In the genomic region with DNA sequence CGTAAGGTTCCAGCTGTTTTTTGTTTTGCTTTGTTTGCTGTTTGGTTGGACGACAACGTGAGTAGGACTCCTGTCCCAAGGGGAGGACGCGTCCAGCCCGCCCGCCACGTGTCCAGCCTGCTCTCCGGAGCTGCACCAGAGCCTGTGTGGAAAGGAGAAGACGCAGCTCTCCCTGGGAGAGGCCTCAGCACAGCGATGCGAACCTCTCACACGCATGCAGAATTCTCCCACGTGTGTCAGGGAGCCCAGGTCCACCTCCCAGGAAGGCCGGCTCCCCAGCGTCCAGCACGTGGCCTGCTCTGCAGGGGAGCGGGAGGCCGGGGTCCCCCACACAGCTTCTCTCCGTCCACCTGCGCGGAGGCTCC, we compare ENCODE assay signal across 21 cellular contexts. TPM values are rescaled to one million over a fixed set of nuclear protein-coding genes. Genes with fewer than 3 reads are reported as not detected.
DNase-seq lines count a peak whose midpoint lies in the region; ATAC-seq and TF ChIP-seq lines count a peak whose summit lies in the region.
"Had no signal": no experiment of that assay in that cellular context is flagged by ENCODE, and none has a peak within 500 bp of the region (broad histone marks: within the 10 kb centered on the region; RNA-seq: fewer than 3 reads in every experiment).

No MANE protein-coding gene starts in this region.

- H3K4me1 ChIP-seq in fibroblast of lung (ENCODE audit: control insufficient read depth, extremely low read depth, insufficient read depth, low read length), result peaks cover 2% of the 10 kb centered on the region

- no peaks in the 10 kb centered on the region for H3K36me3 ChIP-seq in fibroblast of lung (ENCODE audit: control insufficient read depth, insufficient read depth, low read length)

- peaks cover 43% of the 10 kb centered on the region for H3K4me1 Mint-ChIP-seq in activated CD8-positive, alpha-beta memory T cell treated with anti-CD3 and anti-CD28 coated beads, Interleukin-2, amount 10 ng/mL, durations not matched to agents 7 days and 5 days

- no peak overlapping the region for H3K4me3 Mint-ChIP-seq in activated CD8-positive, alpha-beta memory T cell treated with anti-CD3 and anti-CD28 coated beads, Interleukin-2, amount 10 ng/mL, durations not matched to agents 7 days and 5 days
- H3K4me3 Mint-ChIP-seq: activated CD4-positive, alpha-beta memory T cell treated with anti-CD3 and anti-CD28 coated beads, Interleukin-2, amount 10 ng/mL, durations not matched to agents 7 days and 5 days; activated naive CD4-positive, alpha-beta T cell treated with anti-CD3 and anti-CD28 coated beads, Interleukin-2, amount 50 U/mL, for 24 hours had no signal

- peaks cover 3% of the 10 kb centered on the region for H3K27me3 Mint-ChIP-seq in activated CD8-positive, alpha-beta memory T cell treated with anti-CD3 and anti-CD28 coated beads, Interleukin-2, amount 10 ng/mL, durations not matched to agents 7 days and 5 days
- H3K27me3 Mint-ChIP-seq: activated CD4-positive, alpha-beta memory T cell treated with anti-CD3 and anti-CD28 coated beads, Interleukin-2, amount 10 ng/mL, durations not matched to agents 7 days and 5 days; activated naive CD4-positive, alpha-beta T cell treated with anti-CD3 and anti-CD28 coated beads, Interleukin-2, amount 50 U/mL, for 24 hours; progenitor cell of endocrine pancreas had no signal

- ATAC-seq in activated CD8-positive, alpha-beta memory T cell treated with anti-CD3 and anti-CD28 coated beads, Interleukin-2, amount 10 ng/mL, durations not matched to agents 7 days and 5 days, result no peak
- ATAC-seq in HG02610 (IDR thresholded peaks at IDR 0.05; ENCODE audit: unreplicated experiment) (no peak), GM21619 (IDR thresholded peaks at IDR 0.05; ENCODE audit: unreplicated experiment) (no peak)
- ATAC-seq: stimulated activated naive CD8-positive, alpha-beta T cell treated with anti-CD3 and anti-CD28 coated beads, Interleukin-15, Interleukin-2, amounts not matched to agents 100 U/mL and 50 U/mL, for 24 hours had no signal

- H3K27me3 ChIP-seq in fibroblast of lung (ENCODE audit: control insufficient read depth, insufficient read depth, low read length), result no peaks in the 10 kb centered on the region

- peaks cover 6% of the 10 kb centered on the region for H3K9me3 Mint-ChIP-seq in activated CD8-positive, alpha-beta memory T cell treated with anti-CD3 and anti-CD28 coated beads, Interleukin-2, amount 10 ng/mL, durations not matched to agents 7 days and 5 days (ENCODE audit: low read depth)
- H3K9me3 Mint-ChIP-seq: activated naive CD4-positive, alpha-beta T cell treated with anti-CD3 and anti-CD28 coated beads, Interleukin-2, amount 50 U/mL, for 24 hours; CD4-positive, CD25-positive, alpha-beta regulatory T cell had no signal

- no peaks in the 10 kb centered on the region for H3K9me3 ChIP-seq in fibroblast of lung (ENCODE audit: control insufficient read depth, insufficient read depth, low read depth, low read length)

- H4K20me1 ChIP-seq in fibroblast of lung (ENCODE audit: control insufficient read depth, extremely low read depth, insufficient read depth, low read length), result no peaks in the 10 kb centered on the region

- H3K4me3 ChIP-seq in fibroblast of lung (replicated peaks in 1 of 4; ENCODE audit: control extremely low read depth in 1 of 4, insufficient read depth in 1 of 4, low read depth in 3 of 4, low read length in 4 of 4) (no peak overlapping the region), skin epidermis (no peak overlapping the region)
- H3K4me3 ChIP-seq: coronary artery had no signal

- no peak for DNase-seq in activated CD8-positive, alpha-beta memory T cell treated with anti-CD3 and anti-CD28 coated beads, Interleukin-2, amount 10 ng/mL, durations not matched to agents 7 days and 5 days
- DNase-seq in activated CD8-positive, alpha-beta memory T cell treated with anti-CD3 and anti-CD28 coated beads, Interleukin-2, amount 50 U/mL, for 4 hours, result no peak
- no peak for DNase-seq in RWPE1 (ENCODE audit: low spot score)
- no peak for DNase-seq in fibroblast of lung (ENCODE audit: low read depth in 2 of 2)
- DNase-seq in C1 segment of cervical spinal cord (lab: John Stamatoyannopoulos, UW), result no peak
- DNase-seq: DMS79 treated with DMSO at 0.1 percent for 48 hours; naive B cell; NCI-H2029; NCI-H446; NK-92 treated with Interleukin-12 subunit alpha and Interleukin-12 subunit beta, amount 100 ng/mL, for 24 hours; RPMI8226; trophoblast cell had no signal

- H3K27ac ChIP-seq in RWPE1, result peak overlapping the region; percentile 95
- H3K27ac ChIP-seq in fibroblast of lung (ENCODE audit: insufficient read depth, low read length), result no peak overlapping the region
- H3K27ac ChIP-seq in skin epidermis, result peak overlapping the region in 20 of 21 experiments; percentile 28 to 89 (median 72)
- H3K27ac ChIP-seq: coronary artery had no signal

- H3K79me2 ChIP-seq in fibroblast of lung (ENCODE audit: control insufficient read depth, insufficient read depth, low read length), result no peaks in the 10 kb centered on the region

- H3K9ac ChIP-seq in fibroblast of lung (ENCODE audit: insufficient read depth, low read length), result no peak overlapping the region

- POLR2A ChIA-PET in RWPE1 (lab: Yijun Ruan, JAX; ENCODE audit: low non-redundant PET), result interaction anchor here (0.6 kb wide), 1 partner anchor 492 kb away, joined by 3 read pairs; no protein-coding TSS in a partner anchor

- H3K4me2 ChIP-seq in fibroblast of lung (ENCODE audit: extremely low read depth, insufficient read depth, low read length), result no peak overlapping the region

- TF ChIP-seq CTCF in RWPE1 (conservative IDR thresholded peaks at IDR 0.05; ENCODE audit: low read depth), result no peak
- no peak for TF ChIP-seq CTCF in fibroblast of lung (conservative IDR thresholded peaks at IDR 0.05 in 1 of 2, IDR thresholded peaks at IDR 0.05 in 1 of 2; ENCODE audit: low read depth in 1 of 2, low read length in 2 of 2)

- H2AFZ ChIP-seq in fibroblast of lung (ENCODE audit: low read length), result peak overlapping the region; percentile 3

- H3K27ac Mint-ChIP-seq in activated CD8-positive, alpha-beta memory T cell treated with anti-CD3 and anti-CD28 coated beads, Interleukin-2, amount 10 ng/mL, durations not matched to agents 7 days and 5 days, result peak overlapping the region; percentile 89
- H3K27ac Mint-ChIP-seq: naive B cell, progenitor cell of endocrine pancreas had no signal

- CTCF ChIA-PET in activated CD8-positive, alpha-beta memory T cell treated with anti-CD3 and anti-CD28 coated beads, Interleukin-2, amount 10 ng/mL, durations not matched to agents 7 days and 5 days (lab: Charles Lee), result no interaction called here
- CTCF ChIA-PET in RWPE1 (lab: Yijun Ruan, JAX), result interaction anchor here (0.6 kb wide), 2 partner anchors 50 to 97 kb away, joined by 3 to 6 read pairs; no protein-coding TSS in a partner anchor

- peaks cover 13% of the 10 kb centered on the region for H3K36me3 Mint-ChIP-seq in activated CD8-positive, alpha-beta memory T cell treated with anti-CD3 and anti-CD28 coated beads, Interleukin-2, amount 10 ng/mL, durations not matched to agents 7 days and 5 days
- H3K36me3 Mint-ChIP-seq: activated naive CD4-positive, alpha-beta T cell treated with anti-CD3 and anti-CD28 coated beads, Interleukin-2, amount 50 U/mL, for 24 hours; CD4-positive, CD25-positive, alpha-beta regulatory T cell; naive B cell had no signal

RNA-seq across cellular contexts. Expression of a gene that starts 36.4 kb away (rescaled TPM):
- total RNA-seq in activated CD8-positive, alpha-beta memory T cell treated with anti-CD3 and anti-CD28 coated beads, Interleukin-2, amount 10 ng/mL, durations not matched to agents 7 days and 5 days, result 10 to 100 TPM; 82.0 to 85.6 TPM
- 84.5 and 86.2 TPM in 2 replicates for total RNA-seq in fibroblast of lung
- polyA plus RNA-seq in fibroblast of lung, result 98.7 and 117 TPM in 2 replicates
- polyA plus RNA-seq in fibroblast of lung (2012), result 89.2 and 106 TPM in 2 replicates
- polyA minus RNA-seq in fibroblast of lung (ENCODE audit: low replicate concordance), result 20.5 and 29.9 TPM in 2 replicates
